13 cellular contexts compared by ENCODE assay signal in genomic region chr7:150716939-150717338, GRCh38. TPM values are rescaled to one million over a fixed set of nuclear protein-coding genes. Genes with fewer than 3 reads are reported as not detected.
A peak's percentile ranks its signal among the peaks of the same experiment; 100 is the strongest.
DNase-seq lines count a peak whose midpoint lies in the region; ATAC-seq, FAIRE-seq and TF ChIP-seq lines count a peak whose summit lies in the region.
"Had no signal": no experiment of that assay in that cellular context is flagged by ENCODE, and none has a peak within 500 bp of the region (broad histone marks: within the 10 kb centered on the region; RNA-seq: fewer than 3 reads in every experiment).

No MANE protein-coding gene starts in this region.

- H3K36me3 ChIP-seq in CD4-positive, CD25-positive, alpha-beta regulatory T cell (ENCODE audit: control insufficient read depth, insufficient read depth, low read length), result peaks cover 36% of the 10 kb centered on the region
- no peaks in the 10 kb centered on the region for H3K36me3 ChIP-seq in psoas muscle (ENCODE audit: insufficient read depth in 1 of 2, low read depth in 1 of 2)

- peaks cover 0 to 30% (median 6%) of the 10 kb centered on the region in 7 donors for H3K9me3 Mint-ChIP-seq in CD4-positive, CD25-positive, alpha-beta regulatory T cell
- H3K9me3 Mint-ChIP-seq in dendritic cell treated with granulocyte-macrophage colony-stimulating factor and Interleukin-4, amounts not matched to agents 40 ng/mL and 50 ng/mL, for 4 days, result peaks cover 20% of the 10 kb centered on the region
- H3K9me3 Mint-ChIP-seq in mesothelial cell of epicardium, result peaks cover 19% of the 10 kb centered on the region

- TF ChIP-seq CTCF in HL-60 (IDR thresholded peaks at IDR 0.05; ENCODE audit: insufficient read depth, low read length) (no peak), psoas muscle (IDR thresholded peaks at IDR 0.05) (no peak), mesothelial cell of epicardium (IDR thresholded peaks at IDR 0.05; ENCODE audit: unreplicated experiment) (no peak)

- peak overlapping the region; percentile 97 for H3K4me3 ChIP-seq in CD4-positive, CD25-positive, alpha-beta regulatory T cell (ENCODE audit: low read depth, low read length)
- H3K4me3 ChIP-seq in HL-60 (replicated peaks; ENCODE audit: insufficient read depth, low read length) (peak overlapping the region; percentile 30), psoas muscle (peak overlapping the region; percentile 60)

- DNase-seq in CD4-positive, CD25-positive, alpha-beta regulatory T cell, result no peak
- no peak for DNase-seq in HL-60 (ENCODE audit: low read depth in 1 of 2, low spot score in 1 of 2)
- no peak for DNase-seq in psoas muscle
- no peak for DNase-seq in mesothelial cell of epicardium (ENCODE audit: low spot score in 2 of 2, unreplicated experiment in 2 of 2)
- DNase-seq in GM19239 (ENCODE audit: insufficient read length, low spot score), result no peak
- DNase-seq: COR-L47, foreskin melanocyte, mesenchymal stem cell, NCI-H226 had no signal

- peak overlapping the region; percentile 95 to 99 (median 97) for H3K27ac Mint-ChIP-seq in CD4-positive, CD25-positive, alpha-beta regulatory T cell
- H3K27ac Mint-ChIP-seq in dendritic cell treated with granulocyte-macrophage colony-stimulating factor and Interleukin-4, amounts not matched to agents 40 ng/mL and 50 ng/mL, for 4 days, result peak overlapping the region; percentile 90
- no peak overlapping the region for H3K27ac Mint-ChIP-seq in mesothelial cell of epicardium

- peaks cover 0 to 8% of the 10 kb centered on the region in 2 experiments for H3K9me3 ChIP-seq in CD4-positive, CD25-positive, alpha-beta regulatory T cell (ENCODE audit: control insufficient read depth in 2 of 2, low read length in 2 of 2)
- peaks cover 11% of the 10 kb centered on the region for H3K9me3 ChIP-seq in psoas muscle

- H3K4me3 Mint-ChIP-seq in CD4-positive, CD25-positive, alpha-beta regulatory T cell, result peak overlapping the region; percentile 99 to 100 (median 100)
- peak overlapping the region; percentile 91 for H3K4me3 Mint-ChIP-seq in dendritic cell treated with granulocyte-macrophage colony-stimulating factor and Interleukin-4, amounts not matched to agents 40 ng/mL and 50 ng/mL, for 4 days
- H3K4me3 Mint-ChIP-seq in mesothelial cell of epicardium, result no peak overlapping the region

- intact Hi-C loops in dendritic cell treated with granulocyte-macrophage colony-stimulating factor and Interleukin-4, amounts not matched to agents 40 ng/mL and 50 ng/mL, for 4 days (cut with micrococcal nuclease), result no loop called here
- intact Hi-C loops in psoas muscle (cut with DNase I), result no loop called here

- H3K27ac ChIP-seq in CD4-positive, CD25-positive, alpha-beta regulatory T cell (ENCODE audit: insufficient read depth, low read length, poor library complexity, severe bottlenecking), result peak overlapping the region; percentile 73
- H3K27ac ChIP-seq in HL-60 (replicated peaks) (peak overlapping the region; percentile 37; the same call in 1 of the 2 replicates), psoas muscle (peak overlapping the region; percentile 67)
- H3K27ac ChIP-seq: KMS-11 had no signal

- FAIRE-seq in GM19239 (lab: Jason Lieb, UNC), result no peak

- no peaks in the 10 kb centered on the region for H3K27me3 ChIP-seq in CD4-positive, CD25-positive, alpha-beta regulatory T cell (ENCODE audit: control insufficient read depth, insufficient read depth, low read length)
- H3K27me3 ChIP-seq in HL-60 (ENCODE audit: insufficient read depth, poor library complexity, severe bottlenecking) (no peaks in the 10 kb centered on the region), psoas muscle (ENCODE audit: insufficient read depth in 3 of 3, low read length in 2 of 3) (no peaks in the 10 kb centered on the region)

- no peak for ATAC-seq in CD4-positive, CD25-positive, alpha-beta regulatory T cell (ENCODE audit: low read depth in 2 of 2)
- ATAC-seq in psoas muscle (no peak), HG03039 (IDR thresholded peaks at IDR 0.05; ENCODE audit: unreplicated experiment) (no peak), HG03520 (IDR thresholded peaks at IDR 0.05; ENCODE audit: unreplicated experiment) (no peak)

- 34 to 39% (median 36%) methylated on average over 4 of the region's 4 CpGs for WGBS in psoas muscle, 3 donors

- peaks cover 65% of the 10 kb centered on the region for H3K4me1 ChIP-seq in CD4-positive, CD25-positive, alpha-beta regulatory T cell (ENCODE audit: control insufficient read depth, insufficient read depth, low read length, poor library complexity, severe bottlenecking)
- no peaks in the 10 kb centered on the region for H3K4me1 ChIP-seq in psoas muscle

- H3K27me3 Mint-ChIP-seq in CD4-positive, CD25-positive, alpha-beta regulatory T cell, result no peaks in the 10 kb centered on the region
- no peaks in the 10 kb centered on the region for H3K27me3 Mint-ChIP-seq in dendritic cell treated with granulocyte-macrophage colony-stimulating factor and Interleukin-4, amounts not matched to agents 40 ng/mL and 50 ng/mL, for 4 days
- H3K27me3 Mint-ChIP-seq in mesothelial cell of epicardium (ENCODE audit: low read depth), result peaks cover 10% of the 10 kb centered on the region

- peaks cover 17 to 77% (median 59%) of the 10 kb centered on the region in 4 donors for H3K4me1 Mint-ChIP-seq in CD4-positive, CD25-positive, alpha-beta regulatory T cell
- peaks cover 50% of the 10 kb centered on the region for H3K4me1 Mint-ChIP-seq in dendritic cell treated with granulocyte-macrophage colony-stimulating factor and Interleukin-4, amounts not matched to agents 40 ng/mL and 50 ng/mL, for 4 days (ENCODE audit: low read depth)
- no peaks in the 10 kb centered on the region for H3K4me1 Mint-ChIP-seq in mesothelial cell of epicardium

- H3K36me3 Mint-ChIP-seq in CD4-positive, CD25-positive, alpha-beta regulatory T cell, result peaks cover 49% of the 10 kb centered on the region
- H3K36me3 Mint-ChIP-seq in dendritic cell treated with granulocyte-macrophage colony-stimulating factor and Interleukin-4, amounts not matched to agents 40 ng/mL and 50 ng/mL, for 4 days (ENCODE audit: low read depth), result peaks cover 35% of the 10 kb centered on the region
- no peaks in the 10 kb centered on the region for H3K36me3 Mint-ChIP-seq in mesothelial cell of epicardium

RNA-seq across cellular contexts. Expression of gene GIMAP1, which starts 0.5 kb away (rescaled TPM):
- 17.1 TPM for total RNA-seq in CD4-positive, CD25-positive, alpha-beta regulatory T cell
- polyA plus RNA-seq in CD4-positive, CD25-positive, alpha-beta regulatory T cell, result 10 to 100 TPM; 48.4 to 90.0 (median 64.6) TPM
- total RNA-seq in psoas muscle, result 1 to 10 TPM; 1.8 to 3.9 (median 2.4) TPM
- polyA plus RNA-seq in psoas muscle, result 1 to 10 TPM; 3.3 to 3.6 (median 3.5) TPM
- total RNA-seq in mesothelial cell of epicardium, result not detected in 3 replicates

RNA-seq across cellular contexts. Expression of gene GIMAP5, which starts 20.3 kb away (rescaled TPM):
- total RNA-seq in CD4-positive, CD25-positive, alpha-beta regulatory T cell, result 37.4 TPM
- 100 to 1,000 TPM; 249 to 539 (median 320) TPM for polyA plus RNA-seq in CD4-positive, CD25-positive, alpha-beta regulatory T cell
- 1 to 10 TPM; 4.1 to 8.4 (median 7.7) TPM for total RNA-seq in psoas muscle
- polyA plus RNA-seq in psoas muscle, result 10 to 100 TPM in 2 of 3 donors, 1 to 10 TPM in 1; 8.8 to 12.4 (median 11.8) TPM
- not detected in 3 replicates for total RNA-seq in mesothelial cell of epicardium

RNA-seq across cellular contexts. Expression of gene GIMAP2, which starts 31.4 kb away (rescaled TPM):
- 95.1 TPM for total RNA-seq in CD4-positive, CD25-positive, alpha-beta regulatory T cell
- polyA plus RNA-seq in CD4-positive, CD25-positive, alpha-beta regulatory T cell, result 100 to 1,000 TPM in 2 of 4 donors, 10 to 100 TPM in 2; 79.0 to 142 (median 110) TPM
- total RNA-seq in psoas muscle (1 to 10 TPM; 1.5 to 5.3 (median 2.8) TPM), mesothelial cell of epicardium (not detected in 3 replicates)
- polyA plus RNA-seq in psoas muscle, result 1 to 10 TPM; 1.4 to 3.1 (median 2.3) TPM

Comparison
In these comparisons a context has a peak if more than half of its experiments do, and no peak if none do; other contexts are left out.
1. H3K4me3 ChIP-seq: peak in every context shown above with its lines; median percentile 97 in CD4-positive, CD25-positive, alpha-beta regulatory T cell; 60 in psoas muscle; 30 in HL-60.
2. RNA of gene GIMAP2, which starts 31.4 kb away (total RNA-seq): 95.1 TPM in CD4-positive, CD25-positive, alpha-beta regulatory T cell (single experiment); 1.5 to 5.3 TPM in psoas muscle and not detected in mesothelial cell of epicardium; every median in the first group is over 10 times any median in the second.
3. Peak in every context shown above with its lines, with median percentiles within 50 percentile points of each other: H3K27ac ChIP-seq.